23 cellular contexts compared by ENCODE assay signal in genomic region chr14:48914382-48914781, GRCh38.
"Had no signal": no experiment of that assay in that cellular context is flagged by ENCODE, and none has a peak within 500 bp of the region (broad histone marks: within the 10 kb centered on the region; RNA-seq: fewer than 3 reads in every experiment).

No MANE protein-coding gene starts in this region.

- H3K27me3 Mint-ChIP-seq: dendritic cell treated with granulocyte-macrophage colony-stimulating factor and Interleukin-4, amounts not matched to agents 40 ng/mL and 50 ng/mL, for 4 days; stimulated activated memory B cell treated with anti-CD40 and anti-IgM and Interleukin-4, amounts not matched to agents 10 μg/mL and 1 μg/mL and 100 μg/mL, for 72 hours; stimulated activated naive CD8-positive, alpha-beta T cell treated with anti-CD3 and anti-CD28 coated beads, Interleukin-15, Interleukin-2, amounts not matched to agents 100 ng/mL and 50 ng/mL, for 24 hours had no signal

- DNase-seq: central memory CD4-positive, alpha-beta T cell; colonic mucosa; effector memory CD4-positive, alpha-beta T cell; erythroblast; esophagus squamous epithelium; foreskin melanocyte; kidney; left cardiac atrium; left lung; mesenchymal stem cell; midbrain; naive thymus-derived CD8-positive, alpha-beta T cell; nephron progenitor cell; nucleus accumbens; pancreas; right lobe of liver; stimulated activated CD4-positive, alpha-beta T cell treated with anti-CD3 and anti-CD28 coated beads, Interleukin-4, amount 100 ng/mL, for 4 hours; upper lobe of left lung had no signal

- H3K36me3 ChIP-seq: colonic mucosa, esophagus squamous epithelium, left lung, pancreas, right lobe of liver, thoracic aorta, tibial nerve, upper lobe of left lung had no signal

- H3K9me3 ChIP-seq: colonic mucosa, esophagus squamous epithelium, pancreas, right lobe of liver, thoracic aorta, tibial nerve, upper lobe of left lung had no signal

- H3K4me1 ChIP-seq: colonic mucosa, esophagus squamous epithelium, left lung, pancreas, right lobe of liver, tibial nerve, upper lobe of left lung had no signal

- H3K36me3 Mint-ChIP-seq: naive thymus-derived CD8-positive, alpha-beta T cell; stimulated activated memory B cell treated with anti-CD40 and anti-IgM and Interleukin-4, amounts not matched to agents 10 μg/mL and 1 μg/mL and 100 μg/mL, for 72 hours had no signal

- ATAC-seq: left cardiac atrium; left lung; naive thymus-derived CD8-positive, alpha-beta T cell; pancreas; right lobe of liver; stimulated activated memory B cell treated with anti-CD40 and anti-IgM and Interleukin-4, amounts not matched to agents 10 μg/mL and 1 μg/mL and 100 μg/mL, for 72 hours had no signal

- H3K4me3 Mint-ChIP-seq: dendritic cell treated with granulocyte-macrophage colony-stimulating factor and Interleukin-4, amounts not matched to agents 40 ng/mL and 50 ng/mL, for 4 days; naive thymus-derived CD8-positive, alpha-beta T cell; nephron progenitor cell; stimulated activated memory B cell treated with anti-CD40 and anti-IgM and Interleukin-4, amounts not matched to agents 10 μg/mL and 1 μg/mL and 100 μg/mL, for 72 hours; stimulated activated naive CD8-positive, alpha-beta T cell treated with anti-CD3 and anti-CD28 coated beads, Interleukin-15, Interleukin-2, amounts not matched to agents 100 ng/mL and 50 ng/mL, for 24 hours had no signal

- H3K27ac ChIP-seq: colonic mucosa, esophagus squamous epithelium, left lung, pancreas, right lobe of liver, thoracic aorta, tibial nerve, upper lobe of left lung had no signal

- H3K27me3 ChIP-seq: colonic mucosa, esophagus squamous epithelium, left lung, right lobe of liver, tibial nerve, upper lobe of left lung had no signal

- H3K27ac Mint-ChIP-seq: dendritic cell treated with granulocyte-macrophage colony-stimulating factor and Interleukin-4, amounts not matched to agents 40 ng/mL and 50 ng/mL, for 4 days; naive thymus-derived CD8-positive, alpha-beta T cell; nephron progenitor cell; stimulated activated memory B cell treated with anti-CD40 and anti-IgM and Interleukin-4, amounts not matched to agents 10 μg/mL and 1 μg/mL and 100 μg/mL, for 72 hours; stimulated activated naive CD8-positive, alpha-beta T cell treated with anti-CD3 and anti-CD28 coated beads, Interleukin-15, Interleukin-2, amounts not matched to agents 100 ng/mL and 50 ng/mL, for 24 hours had no signal

- H3K4me1 Mint-ChIP-seq: naive thymus-derived CD8-positive, alpha-beta T cell; nephron progenitor cell; stimulated activated memory B cell treated with anti-CD40 and anti-IgM and Interleukin-4, amounts not matched to agents 10 μg/mL and 1 μg/mL and 100 μg/mL, for 72 hours had no signal

- H3K4me3 ChIP-seq: colonic mucosa, esophagus squamous epithelium, left lung, pancreas, right lobe of liver, thoracic aorta, tibial nerve, upper lobe of left lung had no signal
